ENCODE assay signal across 23 cellular contexts in genomic region chr1:117336087-117336817, GRCh38. TPM values are rescaled to one million over a fixed set of nuclear protein-coding genes. Genes with fewer than 3 reads are reported as not detected.
DNase-seq lines count a peak whose midpoint lies in the region; ATAC-seq and TF ChIP-seq lines count a peak whose summit lies in the region.
"Had no signal": no experiment of that assay in that cellular context is flagged by ENCODE, and none has a peak within 500 bp of the region (broad histone marks: within the 10 kb centered on the region; RNA-seq: fewer than 3 reads in every experiment).

No MANE protein-coding gene starts in this region.

- POLR2A ChIA-PET in PC-3 (lab: Charles Lee; ENCODE audit: unreplicated experiment): interaction anchor here (0.6 kb wide), 2 partner anchors 31 to 276 kb away, joined by 4 read pairs; partner anchors contain the start of genes MAN1A2 and TTF2

- H3K36me3 ChIP-seq in PC-3 (ENCODE audit: low read depth, low read length): no peaks in the 10 kb centered on the region
- H3K36me3 ChIP-seq in aorta (ENCODE audit: control insufficient read depth in 1 of 2, insufficient read depth in 2 of 2, low read length in 1 of 2): no peaks in the 10 kb centered on the region
- H3K36me3 ChIP-seq: ascending aorta, lower lobe of right lung had no signal

- no TSS peak for BruUV-seq in PC-3 (replicated peaks; lab: Mats Ljungman, UMichigan)

- TF ChIP-seq CTCF in PC-3 (conservative IDR thresholded peaks at IDR 0.05; ENCODE audit: low read depth, low read length): no peak

- peak; percentile 90 for ATAC-seq in PC-3
- peak; percentile 80 for ATAC-seq in Right ventricle myocardium superior (ENCODE audit: poor library complexity)
- ATAC-seq in HG02763 (IDR thresholded peaks at IDR 0.05; ENCODE audit: unreplicated experiment): no peak
- no peak for ATAC-seq in HG02970 (IDR thresholded peaks at IDR 0.05; ENCODE audit: low FRiP score, unreplicated experiment)
- ATAC-seq in aorta (ENCODE audit: low FRiP score): no peak
- ATAC-seq: CD8-positive, alpha-beta T cell; lower lobe of right lung; T-helper 17 cell had no signal

- H3K27me3 ChIP-seq in PC-3 (ENCODE audit: low read length): no peaks in the 10 kb centered on the region
- H3K27me3 ChIP-seq in aorta (ENCODE audit: control insufficient read depth in 1 of 2, insufficient read depth in 2 of 2, low read length in 1 of 2): no peaks in the 10 kb centered on the region
- H3K27me3 ChIP-seq: ascending aorta had no signal

- H3K4me2 ChIP-seq in PC-3 (ENCODE audit: low read length): no peak overlapping the region

- H3K9me2 ChIP-seq in PC-3 (replicated peaks; ENCODE audit: low read length): no peaks in the 10 kb centered on the region

- H3K79me2 ChIP-seq in PC-3 (ENCODE audit: low read length): no peaks in the 10 kb centered on the region

- H3K4me3 ChIP-seq in PC-3 (ENCODE audit: low read length) (no peak overlapping the region), aorta (ENCODE audit: low read length in 2 of 2) (no peak overlapping the region)
- H3K4me3 ChIP-seq: ascending aorta, lower lobe of right lung had no signal

- H3K9ac ChIP-seq in PC-3 (ENCODE audit: low read length): no peak overlapping the region

- H2AFZ ChIP-seq in PC-3 (ENCODE audit: low read length): no peak overlapping the region

- 9 to 13% methylated on average over 2 of the region's 2 CpGs for WGBS in aorta, 2 donors

- CTCF ChIA-PET in PC-3 (lab: Charles Lee): no interaction called here

- no peaks in the 10 kb centered on the region for H3F3A ChIP-seq in PC-3 (ENCODE audit: low read length, unreplicated experiment)

- H4K20me1 ChIP-seq in PC-3 (ENCODE audit: low read length): no peaks in the 10 kb centered on the region

- H3K4me1 ChIP-seq in PC-3 (ENCODE audit: insufficient read depth, low read length): peaks cover 7% of the 10 kb centered on the region; the same call in 1 of the 2 replicates
- H3K4me1 ChIP-seq in aorta (ENCODE audit: control insufficient read depth in 1 of 2, insufficient read depth in 2 of 2, low read length in 2 of 2): peaks cover 0 to 2% of the 10 kb centered on the region in 2 donors
- H3K4me1 ChIP-seq: ascending aorta had no signal

- DNase-seq in COLO829 (ENCODE audit: low spot score) (peak; percentile 8), PC-3 (peak; percentile 38), Right ventricle myocardium superior (no peak), pons (ENCODE audit: low spot score) (peak; percentile 73), aorta (no peak)
- DNase-seq in stimulated activated CD4-positive, alpha-beta T cell treated with anti-CD3 and anti-CD28 coated beads, Interleukin-4, amount 100 ng/mL, for 4 hours: no peak
- DNase-seq: activated CD4-positive, alpha-beta memory T cell treated with anti-CD3 and anti-CD28 coated beads, Interleukin-2, amount 10 ng/mL, durations not matched to agents 7 days and 5 days; activated naive CD4-positive, alpha-beta T cell treated with anti-CD3 and anti-CD28 coated beads for 36 hours; activated T-cell treated with anti-CD3 and anti-CD28 coated beads, Interleukin-2, amount 50 U/mL, for 1 hour; CD8-positive, alpha-beta T cell; immature natural killer cell; lower lobe of right lung; naive B cell; NCI-H1105 treated with DMSO at 0.1 percent for 48 hours; NCI-H2081 treated with DMSO at 0.1 percent for 48 hours; NCI-H526 treated with DMSO at 0.1 percent for 48 hours; SIG-M5; small intestine; stimulated activated CD4-positive, alpha-beta T cell treated with anti-CD3 and anti-CD28 coated beads, Interleukin-4, amount 100 ng/mL, for 24 hours; T-helper 17 cell had no signal

- H3K27ac ChIP-seq in PC-3 (ENCODE audit: low read length) (no peak overlapping the region), aorta (ENCODE audit: low read depth in 1 of 2, low read length in 2 of 2) (no peak overlapping the region)
- H3K27ac ChIP-seq: ascending aorta, lower lobe of right lung had no signal

- intact Hi-C loops in PC-3 (cut with micrococcal nuclease): no loop called here
- intact Hi-C loops in Right ventricle myocardium superior (cut with DNase I): no loop called here
- intact Hi-C loops in aorta (cut with DNase I): no loop called here

- no peaks in the 10 kb centered on the region for H3K9me3 ChIP-seq in PC-3 (ENCODE audit: low read length)
- H3K9me3 ChIP-seq in aorta (ENCODE audit: control insufficient read depth, low read length): no peaks in the 10 kb centered on the region
- H3K9me3 ChIP-seq: ascending aorta, lower lobe of right lung had no signal

RNA-seq across cellular contexts. Expression of gene MAN1A2, which starts 31.0 kb away (rescaled TPM):
- 18.0 and 21.1 TPM in 2 replicates for total RNA-seq in PC-3 (2014; rRNA removed)
- total RNA-seq in Right ventricle myocardium superior: 23.5 TPM
- total RNA-seq in aorta: 10 to 100 TPM; 47.7 to 50.4 TPM
- 10 to 100 TPM in 1 of 2 donors, 1 to 10 TPM in 1; 6.3 to 11.6 TPM for polyA plus RNA-seq in aorta

Comparison
In these comparisons a context has a peak if more than half of its experiments do, and no peak if none do; other contexts are left out.
1. DNase-seq: peak in COLO829 (single experiment), PC-3 (single experiment) and pons (single experiment); none in Right ventricle myocardium superior (single experiment), stimulated activated CD4-positive, alpha-beta T cell treated with anti-CD3 and anti-CD28 coated beads, Interleukin-4, amount 100 ng/mL, for 4 hours (0 of 2) and aorta (0 of 2).
2. ATAC-seq: peak in PC-3 (single experiment) and Right ventricle myocardium superior (single experiment); none in HG02763 (single experiment), HG02970 (single experiment) and aorta (single experiment).